Comparison of ENCODE assay signal across 8 cellular contexts in genomic region chr12:131710464-131711457, GRCh38.
DNase-seq lines count a peak whose midpoint lies in the region; ATAC-seq and TF ChIP-seq lines count a peak whose summit lies in the region.

TSS of gene SFSWAP (plus strand) at chr12:131711090. CDS start at chr12:131711230, 140 bp downstream.

- H3K36me3 ChIP-seq in OCI-LY3 (replicated peaks; ENCODE audit: low read depth, low read length) (peaks cover 15% of the 10 kb centered on the region), mucosa of rectum (ENCODE audit: control insufficient read depth in 2 of 2, insufficient read depth in 2 of 2, low read length in 2 of 2) (peaks cover 17 to 21% of the 10 kb centered on the region in 2 donors)

- peaks cover 37% of the 10 kb centered on the region for H3K79me2 ChIP-seq in OCI-LY3 (ENCODE audit: low read length)

- peak within 1 kb of the TSS; percentile 87 for H3K4me2 ChIP-seq in OCI-LY3 (ENCODE audit: low read length)

- DNase-seq in COR-L47 (lab: John Stamatoyannopoulos, UW) = peak; percentile 70
- DNase-seq in HPDE6-E6E7 (ENCODE audit: extremely low spot score) = peak; percentile 65
- peak; percentile 69 for DNase-seq in activated T-cell treated with anti-CD3 and anti-CD28 coated beads for 24 hours (ENCODE audit: low read depth)
- DNase-seq in epithelial cell of prostate (ENCODE audit: low read depth, low spot score) = no peak
- peak; percentile 58 for DNase-seq in stimulated activated CD8-positive, alpha-beta memory T cell treated with anti-CD3 and anti-CD28 coated beads, Interleukin-4, amount 100 ng/mL, for 4 hours (ENCODE audit: low read depth in 2 of 2, low spot score in 1 of 2)

- H3K27me3 ChIP-seq in OCI-LY3 (ENCODE audit: low read depth, low read length) (no peaks in the 10 kb centered on the region), mucosa of rectum (ENCODE audit: control insufficient read depth in 2 of 2, insufficient read depth in 2 of 2, low read length in 2 of 2) (no peaks in the 10 kb centered on the region)

- H3K4me3 ChIP-seq in OCI-LY3 (ENCODE audit: low read length) = peak within 1 kb of the TSS; percentile 86
- peak within 1 kb of the TSS; percentile 95 to 96 for H3K4me3 ChIP-seq in mucosa of rectum (ENCODE audit: low read length in 2 of 2)

- H3K9me3 ChIP-seq in OCI-LY3 (ENCODE audit: insufficient read depth, low read length) = no peaks in the 10 kb centered on the region
- H3K9me3 ChIP-seq in mucosa of rectum (ENCODE audit: control insufficient read depth in 2 of 2, low read length in 2 of 2) = no peaks in the 10 kb centered on the region

- peak within 1 kb of the TSS; percentile 73 for H3K27ac ChIP-seq in OCI-LY3 (ENCODE audit: low read length)
- peak within 1 kb of the TSS; percentile 77 for H3K27ac ChIP-seq in epithelial cell of prostate
- H3K27ac ChIP-seq in mucosa of rectum (ENCODE audit: low read depth in 2 of 2, low read length in 2 of 2) = peak within 1 kb of the TSS; percentile 91 to 94

- H4K20me1 ChIP-seq in OCI-LY3 (ENCODE audit: insufficient read depth, low read length) = no peaks in the 10 kb centered on the region

- peak; percentile 91 for ATAC-seq in GM19463 (IDR thresholded peaks at IDR 0.05; ENCODE audit: unreplicated experiment)

- H3K4me1 ChIP-seq in OCI-LY3 (ENCODE audit: low read length) = peaks cover 17% of the 10 kb centered on the region
- H3K4me1 ChIP-seq in mucosa of rectum (ENCODE audit: control insufficient read depth in 2 of 2, insufficient read depth in 2 of 2, low read length in 2 of 2) = peaks cover 16 to 17% of the 10 kb centered on the region in 2 donors

- peak within 1 kb of the TSS; percentile 96 for H2AFZ ChIP-seq in OCI-LY3 (ENCODE audit: low read depth, low read length)

- peak within 1 kb of the TSS; percentile 83 for H3K9ac ChIP-seq in OCI-LY3 (ENCODE audit: low read length)
- H3K9ac ChIP-seq in mucosa of rectum (ENCODE audit: low read depth in 1 of 2, low read length in 2 of 2) = peak within 1 kb of the TSS; percentile 92 to 93

- no peak for TF ChIP-seq CTCF in OCI-LY3 (IDR thresholded peaks at IDR 0.05; ENCODE audit: low read depth, low read length)
